In genomic region chr10:90985301-90985700, GRCh38 we compare ENCODE assay signal across 19 cellular contexts.
"Had no signal": no experiment of that assay in that cellular context is flagged by ENCODE, and none has a peak within 500 bp of the region (broad histone marks: within the 10 kb centered on the region; RNA-seq: fewer than 3 reads in every experiment).

No MANE protein-coding gene starts in this region.

- ATAC-seq: activated T-cell treated with anti-CD3 and anti-CD28 coated beads, Interleukin-2, amount 50 U/mL, for 72 hours; stimulated activated memory B cell treated with anti-CD40 and anti-IgM and Interleukin-4, amounts not matched to agents 10 μg/mL and 1 μg/mL and 100 μg/mL, for 72 hours had no signal

- H3K4me1 ChIP-seq: breast epithelium, sigmoid colon, vagina had no signal

- H3K4me3 ChIP-seq: breast epithelium, coronary artery, sigmoid colon, smooth muscle cell, vagina had no signal

- H3K4me2 ChIP-seq: smooth muscle cell had no signal

- H3K36me3 ChIP-seq: breast epithelium, sigmoid colon, vagina had no signal

- H3K27me3 ChIP-seq: breast epithelium, sigmoid colon, vagina had no signal

- H3K27ac ChIP-seq: breast epithelium, sigmoid colon, vagina had no signal

- H3K9me3 ChIP-seq: breast epithelium, sigmoid colon, vagina had no signal

- DNase-seq: activated B cell treated with CpG ODN at 0.5 μM for 24 hours; activated CD4-positive, alpha-beta T cell treated with anti-CD3 and anti-CD28 coated beads for 4 hours; activated CD4-positive, alpha-beta T cell treated with anti-CD3 and anti-CD28 coated beads, Interleukin-2, amount 50 U/mL, for 48 hours; activated effector memory CD4-positive, alpha-beta T cell treated with Interleukin-2 at 50 U/mL for 16 hours; activated naive CD4-positive, alpha-beta T cell treated with anti-CD3 and anti-CD28 coated beads for 36 hours; activated naive CD8-positive, alpha-beta T cell treated with anti-CD3 and anti-CD28 coated beads, Interleukin-2, amount 10 ng/mL, durations not matched to agents 7 days and 5 days; activated T-cell treated with anti-CD3 and anti-CD28 coated beads, Interleukin-2, amount 50 U/mL, for 72 hours; amniotic stem cell; cerebellar nuclear complex; hypothalamus; nucleus accumbens; posterior cingulate gyrus; sigmoid colon; stimulated activated CD4-positive, alpha-beta T cell treated with anti-CD3 and anti-CD28 coated beads, Interleukin-15, amount 100 ng/mL, for 24 hours had no signal
